Comparison of ENCODE assay signal across 1 cellular context in the genomic region with DNA sequence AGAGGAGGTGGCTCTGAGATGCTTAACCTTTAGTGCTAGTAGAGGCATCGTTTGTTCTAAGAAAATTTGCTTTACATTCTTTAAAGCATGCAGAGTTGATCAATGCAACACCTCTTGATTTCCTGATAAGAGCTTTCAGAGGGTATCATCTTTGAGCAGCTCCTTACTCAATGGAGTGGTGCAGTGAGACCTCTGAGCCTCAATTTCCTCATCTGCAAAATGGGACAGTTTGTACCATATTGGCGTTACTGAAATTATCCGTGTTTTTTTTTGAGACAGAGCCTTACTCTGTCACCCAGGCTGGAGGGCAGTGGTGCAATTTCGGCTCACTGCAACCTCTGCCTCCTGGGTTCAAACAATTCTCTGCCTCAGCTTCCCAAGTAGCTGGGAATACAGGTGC.
A peak's percentile ranks its signal among the peaks of the same experiment; 100 is the strongest.
TF ChIP-seq lines count a peak whose summit lies in the region.

No MANE protein-coding gene starts in this region.

TF ChIP-seq in HepG2, 621 proteins besides CTCF, POLR2A, EP300 and RAD21:
- TF ChIP-seq ZNF629 (CRISPR knock-in tag; conservative IDR thresholded peaks at IDR 0.05) (peak; percentile 81), PAX8 (CRISPR knock-in tag; IDR thresholded peaks at IDR 0.05; ENCODE audit: borderline replicate concordance) (no peak)
